In genomic region chr2:96011129-96011455, GRCh38 we compare ENCODE assay signal across 1 cellular context.
TF ChIP-seq lines count a peak whose summit lies in the region.

No MANE protein-coding gene starts in this region.

TF ChIP-seq in GM12878, 131 proteins besides CTCF, POLR2A, EP300 and RAD21:
- peak; percentile 64 for TF ChIP-seq ATF7 (IDR thresholded peaks at IDR 0.05; ENCODE audit: low read depth)
